ENCODE assay signal across 20 cellular contexts in the genomic region with DNA sequence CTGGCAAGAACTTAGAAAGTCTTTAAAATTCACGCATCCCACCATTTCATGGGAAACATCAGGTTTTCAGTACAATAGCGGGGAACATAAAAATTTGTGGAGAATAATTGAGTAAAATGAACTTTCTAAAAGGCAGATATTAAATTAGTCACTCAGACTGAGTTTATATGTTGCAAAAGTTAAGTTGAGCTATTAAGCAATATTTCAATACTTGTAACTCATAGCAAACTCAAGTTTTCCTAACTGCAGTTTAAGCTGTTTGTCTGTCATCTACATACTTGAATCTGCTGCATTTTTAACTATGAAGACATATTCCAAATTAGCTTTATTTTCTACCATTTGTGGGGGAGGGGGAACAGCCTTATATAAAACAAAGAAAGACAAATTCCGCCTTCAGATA.
"Had no signal": no experiment of that assay in that cellular context is flagged by ENCODE, and none has a peak within 500 bp of the region (broad histone marks: within the 10 kb centered on the region; RNA-seq: fewer than 3 reads in every experiment).

No MANE protein-coding gene starts in this region.

- H3K27me3 ChIP-seq: MG63, SJSA1 had no signal

- FAIRE-seq: RCC 7860 had no signal

- H3K4me3 ChIP-seq: MG63, SJSA1, SK-N-MC had no signal

- H3K27ac ChIP-seq: SJSA1, SK-N-MC had no signal

- H3K36me3 ChIP-seq: MG63, SJSA1 had no signal

- DNase-seq: Karpas-422, KG1, MG63, NCI-H1092, NCI-H1417 treated with DMSO at 0.1 percent for 48 hours, NCI-H187, NCI-H2029, NCI-H2081 treated with DMSO at 0.1 percent for 48 hours, NCI-H2171, NCI-H226, NCI-H446, NCI-H510A, NCI-H524 treated with DMSO at 0.1 percent for 48 hours, NCI-H774, Right ventricle myocardium superior, RPMI8226, SIG-M5 had no signal

- H3K9me3 ChIP-seq: MG63, SJSA1 had no signal
